Comparison of ENCODE assay signal across 28 cellular contexts in genomic region chr13:85935868-85936467, GRCh38.
"Had no signal": no experiment of that assay in that cellular context is flagged by ENCODE, and none has a peak within 500 bp of the region (broad histone marks: within the 10 kb centered on the region; RNA-seq: fewer than 3 reads in every experiment).

No MANE protein-coding gene starts in this region.

- ATAC-seq: effector memory CD8-positive, alpha-beta T cell; heart right ventricle; left lobe of liver; mucosa of descending colon; natural killer cell treated with Interleukin-12 subunit alpha and Interleukin-12 subunit beta and Interleukin-15 and Interleukin-18, amount 100 ng/mL, for 72 hours; sciatic nerve; stimulated activated naive CD8-positive, alpha-beta T cell treated with anti-CD3 and anti-CD28 coated beads, Interleukin-15, amount 100 ng/mL, for 72 hours; upper lobe of right lung had no signal

- DNase-seq: cortex of kidney; effector memory CD8-positive, alpha-beta T cell; erythroblast; esophagus squamous epithelium; foreskin melanocyte; glutamatergic neuron; heart right ventricle; hypothalamus; mucosa of descending colon; naive B cell; stimulated activated CD4-positive, alpha-beta T cell treated with anti-CD3 and anti-CD28 coated beads, Interleukin-12 subunit alpha, Interleukin-12 subunit beta, amount 100 ng/mL, for 4 hours; stimulated activated CD4-positive, alpha-beta T cell treated with anti-CD3 and anti-CD28 coated beads, Interleukin-1b, Interleukin-23, amount 100 ng/mL, for 48 hours; stimulated activated CD4-positive, alpha-beta T cell treated with anti-CD3 and anti-CD28 coated beads, Interleukin-4, amount 100 ng/mL, for 1 hour; stimulated activated CD8-positive, alpha-beta memory T cell treated with anti-CD3 and anti-CD28 coated beads, Interleukin-4, amount 100 ng/mL, for 48 hours; stimulated activated naive CD4-positive, alpha-beta T cell; stimulated activated naive CD8-positive, alpha-beta T cell treated with anti-CD3 and anti-CD28 coated beads, Interleukin-15, amount 100 ng/mL, for 72 hours; transverse colon; upper lobe of right lung; uterus had no signal

- H3K27ac ChIP-seq: esophagus squamous epithelium, heart right ventricle, neutrophil, parathyroid adenoma, right atrium auricular region, suprapubic skin, transverse colon, upper lobe of right lung, uterus had no signal

- H3K36me3 ChIP-seq: esophagus squamous epithelium, heart right ventricle, neutrophil, right atrium auricular region, suprapubic skin, transverse colon, upper lobe of right lung, uterus had no signal

- H3K4me1 ChIP-seq: esophagus squamous epithelium, heart right ventricle, parathyroid adenoma, right atrium auricular region, suprapubic skin, transverse colon, upper lobe of right lung, uterus had no signal

- H3K9me3 ChIP-seq: neutrophil, uterus had no signal

- H3K4me3 ChIP-seq: esophagus squamous epithelium, heart right ventricle, lung, mucosa of descending colon, right atrium auricular region, smooth muscle cell, suprapubic skin, transverse colon, upper lobe of right lung, uterus had no signal
